In genomic region chr14:64510825-64511679, GRCh38 we compare ENCODE assay signal across 8 cellular contexts. TPM values are rescaled to one million over a fixed set of nuclear protein-coding genes. Genes with fewer than 3 reads are reported as not detected.
DNase-seq lines count a peak whose midpoint lies in the region; ATAC-seq and TF ChIP-seq lines count a peak whose summit lies in the region.

No MANE protein-coding gene starts in this region.

- no peaks in the 10 kb centered on the region for H3K27me3 ChIP-seq in GM06990 (replicated peaks; ENCODE audit: control insufficient read depth, insufficient read depth, low read length)
- no peaks in the 10 kb centered on the region for H3K27me3 ChIP-seq in aorta (ENCODE audit: control insufficient read depth in 1 of 2, insufficient read depth in 2 of 2, low read length in 1 of 2)

- H3K9me3 ChIP-seq in SK-N-MC (ENCODE audit: low read depth, low read length) (no peaks in the 10 kb centered on the region), aorta (ENCODE audit: control insufficient read depth, low read length) (no peaks in the 10 kb centered on the region)

- peak; percentile 87 for TF ChIP-seq CTCF in GM06990 (IDR thresholded peaks at IDR 0.05; ENCODE audit: insufficient read depth, low read length, poor library complexity, severe bottlenecking)
- TF ChIP-seq CTCF in NB4 (IDR thresholded peaks at IDR 0.05; ENCODE audit: low read depth, low read length), result peak; percentile 83

- H3K36me3 Mint-ChIP-seq in activated naive CD4-positive, alpha-beta T cell treated with anti-CD3 and anti-CD28 coated beads, Interleukin-2, amount 50 U/mL, for 72 hours, result peaks cover 0 to 16% of the 10 kb centered on the region in 2 donors

- DNase-seq in GM06990 (ENCODE audit: extremely low read depth, insufficient read length), result no peak
- DNase-seq in NB4 (ENCODE audit: low read depth), result peak; percentile 73
- peak; percentile 68 for DNase-seq in SK-N-MC (ENCODE audit: low read depth, low spot score)
- peak in 1 of 2 donors; percentile 68 for DNase-seq in activated naive CD4-positive, alpha-beta T cell treated with anti-CD3 and anti-CD28 coated beads, Interleukin-2, amount 50 U/mL, for 72 hours (ENCODE audit: low spot score in 2 of 2)
- peak; percentile 66 for DNase-seq in glomerular visceral epithelial cell (ENCODE audit: extremely low spot score)
- DNase-seq in pons (ENCODE audit: low spot score), result peak; percentile 92
- peak in 1 of 2 donors; percentile 70 for DNase-seq in aorta

- H3K9ac ChIP-seq in SK-N-MC (ENCODE audit: insufficient read length), result peak overlapping the region; percentile 39

- H3K9me3 Mint-ChIP-seq in activated naive CD4-positive, alpha-beta T cell treated with anti-CD3 and anti-CD28 coated beads, Interleukin-2, amount 50 U/mL, for 72 hours, result no peaks in the 10 kb centered on the region

- WGBS in aorta, 2 donors, result 21 to 22% methylated on average over 4 of the region's 4 CpGs

- H3K4me3 ChIP-seq in GM06990 (replicated peaks; ENCODE audit: low read depth, low read length), result no peak overlapping the region
- no peak overlapping the region for H3K4me3 ChIP-seq in NB4 (ENCODE audit: low read depth, low read length)
- peak overlapping the region; percentile 64 for H3K4me3 ChIP-seq in SK-N-MC
- H3K4me3 ChIP-seq in aorta (ENCODE audit: low read length in 2 of 2), result no peak overlapping the region

- H3K36me3 ChIP-seq in GM06990 (ENCODE audit: control insufficient read depth, insufficient read depth, low read length) (no peaks in the 10 kb centered on the region), SK-N-MC (ENCODE audit: insufficient read depth, low read length) (no peaks in the 10 kb centered on the region), aorta (ENCODE audit: control insufficient read depth in 1 of 2, insufficient read depth in 2 of 2, low read length in 1 of 2) (no peaks in the 10 kb centered on the region)

- intact Hi-C loops in aorta (cut with DNase I), result loop anchor here in 1 of 2 donors (5.0 kb wide), 1 partner anchor 126 kb away; no protein-coding TSS in a partner anchor

- ATAC-seq in activated naive CD4-positive, alpha-beta T cell treated with anti-CD3 and anti-CD28 coated beads, Interleukin-2, amount 50 U/mL, for 72 hours, result no peak
- ATAC-seq in aorta (ENCODE audit: low FRiP score), result peak; percentile 90
- ATAC-seq in GM21423 (IDR thresholded peaks at IDR 0.05; ENCODE audit: unreplicated experiment), result no peak

- H3K4me1 ChIP-seq in aorta (ENCODE audit: control insufficient read depth in 1 of 2, insufficient read depth in 2 of 2, low read length in 2 of 2), result peaks cover 2 to 4% of the 10 kb centered on the region in 2 donors

- H3K27ac Mint-ChIP-seq in activated naive CD4-positive, alpha-beta T cell treated with anti-CD3 and anti-CD28 coated beads, Interleukin-2, amount 50 U/mL, for 72 hours, result peak overlapping the region; percentile 44 to 89

- H3K27ac ChIP-seq in SK-N-MC, result peak overlapping the region; percentile 81
- H3K27ac ChIP-seq in aorta (ENCODE audit: low read depth in 1 of 2, low read length in 2 of 2), result no peak overlapping the region

- no peak for TF ChIP-seq POLR2A in NB4 (IDR thresholded peaks at IDR 0.05; ENCODE audit: extremely low read depth, insufficient read length)

RNA-seq across cellular contexts. Expression of gene ZBTB1, which starts 6.5 kb away (rescaled TPM):
- 10 to 100 TPM; 49.6 to 69.7 TPM for total RNA-seq in activated naive CD4-positive, alpha-beta T cell treated with anti-CD3 and anti-CD28 coated beads, Interleukin-2, amount 50 U/mL, for 72 hours
- 10 to 100 TPM; 33.8 to 63.8 TPM for total RNA-seq in aorta
- polyA plus RNA-seq in aorta, result 10 to 100 TPM; 14.0 to 20.9 TPM

RNA-seq across cellular contexts. Expression of gene ZBTB25, which starts 7.4 kb away (rescaled TPM):
- 10 to 100 TPM; 38.1 to 50.7 TPM for total RNA-seq in activated naive CD4-positive, alpha-beta T cell treated with anti-CD3 and anti-CD28 coated beads, Interleukin-2, amount 50 U/mL, for 72 hours
- 10 to 100 TPM; 17.2 to 25.4 TPM for total RNA-seq in aorta
- 1 to 10 TPM in 1 of 2 donors, under 1 TPM in 1; 0.38 to 7.2 TPM for polyA plus RNA-seq in aorta

RNA-seq across cellular contexts. Expression of gene HSPA2, which starts 29.5 kb away (rescaled TPM):
- 1 to 10 TPM; 4.1 to 8.2 TPM for total RNA-seq in activated naive CD4-positive, alpha-beta T cell treated with anti-CD3 and anti-CD28 coated beads, Interleukin-2, amount 50 U/mL, for 72 hours
- total RNA-seq in aorta, result 10 to 100 TPM; 28.9 to 41.4 TPM
- polyA plus RNA-seq in aorta, result 10 to 100 TPM in 1 of 2 donors, 1 to 10 TPM in 1; 6.6 to 17.0 TPM

RNA-seq across cellular contexts. Expression of gene PPP1R36, which starts 38.7 kb away (rescaled TPM):
- total RNA-seq in activated naive CD4-positive, alpha-beta T cell treated with anti-CD3 and anti-CD28 coated beads, Interleukin-2, amount 50 U/mL, for 72 hours, result not detected
- total RNA-seq in aorta, result 1 to 10 TPM in 1 of 2 donors, under 1 TPM in 1; 0.42 to 1.0 TPM
- 1 to 10 TPM; 1.4 to 1.9 TPM for polyA plus RNA-seq in aorta

RNA-seq across cellular contexts. Expression of gene AKAP5, which starts 45.8 kb away (rescaled TPM):
- 1 to 10 TPM; 1.4 to 1.8 TPM for total RNA-seq in activated naive CD4-positive, alpha-beta T cell treated with anti-CD3 and anti-CD28 coated beads, Interleukin-2, amount 50 U/mL, for 72 hours
- total RNA-seq in aorta, result 1 to 10 TPM; 2.8 to 2.9 TPM
- 1 to 10 TPM; 1.1 to 1.4 TPM for polyA plus RNA-seq in aorta
